ENCODE assay signal across 37 cellular contexts in genomic region chr1:168598125-168598524, GRCh38. TPM values are rescaled to one million over a fixed set of nuclear protein-coding genes. Genes with fewer than 3 reads are reported as not detected.
"Had no signal": no experiment of that assay in that cellular context is flagged by ENCODE, and none has a peak within 500 bp of the region (broad histone marks: within the 10 kb centered on the region; RNA-seq: fewer than 3 reads in every experiment).

No MANE protein-coding gene starts in this region.

- H3K27ac ChIP-seq: ascending aorta, cardiac muscle cell, VCaP had no signal

- H3K36me3 ChIP-seq: ascending aorta, cardiac muscle cell had no signal

- ATAC-seq: activated CD8-positive, alpha-beta T cell treated with anti-CD3 and anti-CD28 coated beads for 36 hours; activated T-cell treated with anti-CD3 and anti-CD28 coated beads, Interleukin-2, amount 50 U/mL, for 4 hours had no signal

- H3K4me3 Mint-ChIP-seq: activated B cell treated with CpG ODN at 0.5 μM for 24 hours; activated CD4-positive, alpha-beta memory T cell treated with anti-CD3 and anti-CD28 coated beads for 36 hours; activated CD4-positive, alpha-beta T cell treated with anti-CD3 and anti-CD28 coated beads, Interleukin-2, amount 10 ng/mL, durations not matched to agents 7 days and 5 days; activated CD8-positive, alpha-beta T cell treated with anti-CD3 and anti-CD28 coated beads for 36 hours; activated naive CD4-positive, alpha-beta T cell treated with anti-CD3 and anti-CD28 coated beads, Interleukin-2, amount 10 ng/mL, durations not matched to agents 7 days and 5 days; activated naive CD8-positive, alpha-beta T cell; activated T-cell treated with anti-CD3 and anti-CD28 coated beads, Interleukin-2, amount 50 U/mL, for 4 hours; activated T-cell treated with anti-CD3 and anti-CD28 coated beads, Interleukin-2, amount 50 U/mL, for 72 hours; activated T-helper 1 cell treated with anti-CD3 and anti-CD28 coated beads, Interleukin-12 subunit alpha, Interleukin-12 subunit beta, Interleukin-2, Interleukin-4 antibody, amounts not matched to agents 30 ng/mL and 10 ng/mL and 1 ng/mL, durations not matched to agents 14 hours and 24 hours and 36 hours; brain; central memory CD8-positive, alpha-beta T cell; T-helper 1 cell treated with Interleukin-12 subunit alpha and Interleukin-12 subunit beta and Interleukin-4 antibody, amounts not matched to agents 30 μg/mL and 1 μg/mL, for 36 hours; T-helper 2 cell treated with Interferon-gamma antibody and Interleukin-4, amounts not matched to agents 5 μg/mL and 100 μg/mL, for 36 hours had no signal

- H3K27me3 ChIP-seq: ascending aorta, cardiac muscle cell had no signal

- H3K4me3 ChIP-seq: ascending aorta, cardiac muscle cell had no signal

- DNase-seq: activated B cell treated with CpG ODN at 0.5 μM for 24 hours; activated CD4-positive, alpha-beta memory T cell treated with anti-CD3 and anti-CD28 coated beads for 36 hours; activated CD4-positive, alpha-beta T cell treated with anti-CD3 and anti-CD28 coated beads for 48 hours; activated CD4-positive, alpha-beta T cell treated with anti-CD3 and anti-CD28 coated beads, Interleukin-2, amount 10 ng/mL, durations not matched to agents 7 days and 5 days; activated CD4-positive, CD25-positive, alpha-beta regulatory T cell treated with anti-CD3 and anti-CD28 coated beads, Interleukin-2, amount 50 U/mL, for 72 hours; activated CD8-positive, alpha-beta memory T cell treated with anti-CD3 and anti-CD28 coated beads, Interleukin-2, amount 50 U/mL, for 4 hours; activated CD8-positive, alpha-beta T cell treated with anti-CD3 and anti-CD28 coated beads for 36 hours; activated effector memory CD4-positive, alpha-beta T cell treated with Interleukin-2 at 50 U/mL for 16 hours; activated gamma-delta T cell; activated naive CD4-positive, alpha-beta T cell treated with anti-CD3 and anti-CD28 coated beads, Interleukin-2, amount 10 ng/mL, durations not matched to agents 7 days and 5 days; activated naive CD4-positive, alpha-beta T cell treated with Interleukin-2 at 50 U/mL for 16 hours; activated T-cell treated with anti-CD3 and anti-CD28 coated beads for 4 hours; activated T-cell treated with anti-CD3 and anti-CD28 coated beads, Interleukin-2, amount 50 U/mL, for 1 hour; activated T-cell treated with anti-CD3 and anti-CD28 coated beads, Interleukin-2, amount 50 U/mL, for 4 hours; activated T-cell treated with anti-CD3 and anti-CD28 coated beads, Interleukin-2, amount 50 U/mL, for 72 hours; amygdala; anterior cingulate cortex; caudate nucleus; cerebellar nuclear complex; SW 1271; T-helper 1 cell; T-helper 2 cell; T-helper 9 cell had no signal

- H3K4me1 Mint-ChIP-seq: activated B cell treated with CpG ODN at 0.5 μM for 24 hours; activated CD4-positive, alpha-beta T cell treated with anti-CD3 and anti-CD28 coated beads, Interleukin-2, amount 10 ng/mL, durations not matched to agents 7 days and 5 days; activated naive CD4-positive, alpha-beta T cell treated with anti-CD3 and anti-CD28 coated beads, Interleukin-2, amount 10 ng/mL, durations not matched to agents 7 days and 5 days; brain; central memory CD8-positive, alpha-beta T cell had no signal

- H3K9me3 Mint-ChIP-seq: activated B cell treated with CpG ODN at 0.5 μM for 24 hours; activated CD4-positive, alpha-beta T cell treated with anti-CD3 and anti-CD28 coated beads, Interleukin-2, amount 10 ng/mL, durations not matched to agents 7 days and 5 days; activated CD8-positive, alpha-beta T cell treated with anti-CD3 and anti-CD28 coated beads for 36 hours; activated naive CD4-positive, alpha-beta T cell treated with anti-CD3 and anti-CD28 coated beads, Interleukin-2, amount 10 ng/mL, durations not matched to agents 7 days and 5 days; activated T-cell treated with anti-CD3 and anti-CD28 coated beads, Interleukin-2, amount 50 U/mL, for 4 hours; activated T-cell treated with anti-CD3 and anti-CD28 coated beads, Interleukin-2, amount 50 U/mL, for 72 hours; activated T-helper 1 cell treated with anti-CD3 and anti-CD28 coated beads, Interleukin-12 subunit alpha, Interleukin-12 subunit beta, Interleukin-2, Interleukin-4 antibody, amounts not matched to agents 30 ng/mL and 10 ng/mL and 1 ng/mL, durations not matched to agents 14 hours and 24 hours and 36 hours; activated T-helper 2 cell treated with anti-CD3 and anti-CD28 coated beads, Interferon-gamma antibody, Interleukin-2, Interleukin-4, amounts not matched to agents 10 μg/mL and 5 μg/mL and 100 μg/mL, durations not matched to agents 14 hours and 24 hours and 36 hours; central memory CD8-positive, alpha-beta T cell; T-helper 1 cell treated with Interleukin-12 subunit alpha and Interleukin-12 subunit beta and Interleukin-4 antibody, amounts not matched to agents 30 μg/mL and 1 μg/mL, for 36 hours; T-helper 2 cell treated with Interferon-gamma antibody and Interleukin-4, amounts not matched to agents 5 μg/mL and 100 μg/mL, for 36 hours had no signal

- H3K27ac Mint-ChIP-seq: activated B cell treated with CpG ODN at 0.5 μM for 24 hours; activated CD4-positive, alpha-beta memory T cell treated with anti-CD3 and anti-CD28 coated beads for 36 hours; activated CD4-positive, alpha-beta T cell treated with anti-CD3 and anti-CD28 coated beads, Interleukin-2, amount 10 ng/mL, durations not matched to agents 7 days and 5 days; activated CD8-positive, alpha-beta T cell treated with anti-CD3 and anti-CD28 coated beads for 36 hours; activated naive CD4-positive, alpha-beta T cell treated with anti-CD3 and anti-CD28 coated beads, Interleukin-2, amount 10 ng/mL, durations not matched to agents 7 days and 5 days; activated naive CD8-positive, alpha-beta T cell; activated T-cell treated with anti-CD3 and anti-CD28 coated beads, Interleukin-2, amount 50 U/mL, for 72 hours; activated T-helper 1 cell treated with anti-CD3 and anti-CD28 coated beads, Interleukin-12 subunit alpha, Interleukin-12 subunit beta, Interleukin-2, Interleukin-4 antibody, amounts not matched to agents 30 ng/mL and 10 ng/mL and 1 ng/mL, durations not matched to agents 14 hours and 24 hours and 36 hours; activated T-helper 2 cell treated with anti-CD3 and anti-CD28 coated beads, Interferon-gamma antibody, Interleukin-2, Interleukin-4, amounts not matched to agents 10 μg/mL and 5 μg/mL and 100 μg/mL, durations not matched to agents 14 hours and 24 hours and 36 hours; brain; T-helper 1 cell treated with Interleukin-12 subunit alpha and Interleukin-12 subunit beta and Interleukin-4 antibody, amounts not matched to agents 30 μg/mL and 1 μg/mL, for 36 hours; T-helper 2 cell treated with Interferon-gamma antibody and Interleukin-4, amounts not matched to agents 5 μg/mL and 100 μg/mL, for 36 hours had no signal

- H3K27me3 Mint-ChIP-seq: activated CD8-positive, alpha-beta T cell treated with anti-CD3 and anti-CD28 coated beads for 36 hours; brain; central memory CD8-positive, alpha-beta T cell had no signal

- FAIRE-seq: bronchial epithelial cell, TTC549 had no signal

- H3K4me1 ChIP-seq: ascending aorta had no signal

- H3K36me3 Mint-ChIP-seq: activated CD4-positive, alpha-beta memory T cell treated with anti-CD3 and anti-CD28 coated beads for 36 hours; activated naive CD4-positive, alpha-beta T cell treated with anti-CD3 and anti-CD28 coated beads, Interleukin-2, amount 10 ng/mL, durations not matched to agents 7 days and 5 days; activated naive CD8-positive, alpha-beta T cell; brain had no signal

RNA-seq across cellular contexts. Expression of gene XCL1, which starts 21.7 kb away (rescaled TPM):
- total RNA-seq: activated B cell treated with CpG ODN at 0.5 μM for 24 hours, ascending aorta, bronchial epithelial cell had no signal

RNA-seq across cellular contexts. Expression of gene XCL2, which starts 54.3 kb away (rescaled TPM):
- total RNA-seq: activated B cell treated with CpG ODN at 0.5 μM for 24 hours; activated CD4-positive, alpha-beta T cell treated with anti-CD3 and anti-CD28 coated beads, Interleukin-2, amount 10 ng/mL, durations not matched to agents 7 days and 5 days; ascending aorta; bronchial epithelial cell; cardiac muscle cell; chondrocyte had no signal
- polyA plus RNA-seq: adipose tissue had no signal
